Comparison of ENCODE assay signal across 9 cellular contexts in genomic region chr15:80151576-80151975, GRCh38. TPM values are rescaled to one million over a fixed set of nuclear protein-coding genes. Genes with fewer than 3 reads are reported as not detected.
DNase-seq lines count a peak whose midpoint lies in the region; ATAC-seq and TF ChIP-seq lines count a peak whose summit lies in the region.
"Had no signal": no experiment of that assay in that cellular context is flagged by ENCODE, and none has a peak within 500 bp of the region (broad histone marks: within the 10 kb centered on the region; RNA-seq: fewer than 3 reads in every experiment).

No MANE protein-coding gene starts in this region.

- H3K36me3 Mint-ChIP-seq in T-helper 1 cell treated with Interleukin-12 subunit alpha and Interleukin-12 subunit beta and Interleukin-4 antibody, amounts not matched to agents 30 μg/mL and 1 μg/mL, for 36 hours (ENCODE audit: low read depth), result peaks cover 7% of the 10 kb centered on the region

- H2BK15ac ChIP-seq in mesendoderm (replicated peaks; ENCODE audit: low read depth), result no peak overlapping the region

- TF ChIP-seq CTCF in SU-DHL-6 (IDR thresholded peaks at IDR 0.05; ENCODE audit: insufficient read depth, low read length, poor library complexity, severe bottlenecking), result no peak
- TF ChIP-seq CTCF in fibroblast of lung (conservative IDR thresholded peaks at IDR 0.05 in 1 of 2, IDR thresholded peaks at IDR 0.05 in 1 of 2; ENCODE audit: low read depth in 1 of 2, low read length in 2 of 2), result no peak
- TF ChIP-seq CTCF in smooth muscle cell (IDR thresholded peaks at IDR 0.05; ENCODE audit: borderline replicate concordance, insufficient read depth, poor library complexity, severe bottlenecking), result no peak

- no peak overlapping the region for H3K27ac ChIP-seq in SU-DHL-6 (ENCODE audit: low read depth, low read length)
- no peak overlapping the region for H3K27ac ChIP-seq in fibroblast of lung (ENCODE audit: insufficient read depth, low read length)
- H3K27ac ChIP-seq in smooth muscle cell (ENCODE audit: low read depth), result no peak overlapping the region
- H3K27ac ChIP-seq in mesendoderm (ENCODE audit: low read depth, low read length), result no peak overlapping the region

- H3K4ac ChIP-seq in mesendoderm (ENCODE audit: low read depth, low read length), result no peak overlapping the region

- H3K4me2 ChIP-seq in SU-DHL-6 (ENCODE audit: low read depth, low read length, poor library complexity, severe bottlenecking) (peak overlapping the region; percentile 66), fibroblast of lung (ENCODE audit: extremely low read depth, insufficient read depth, low read length) (peak overlapping the region; percentile 79), smooth muscle cell (peak overlapping the region; percentile 83), mesendoderm (ENCODE audit: low read length) (no peak overlapping the region)

- H3K9me2 ChIP-seq in SU-DHL-6 (replicated peaks; ENCODE audit: insufficient read depth, low read length), result no peaks in the 10 kb centered on the region

- peaks cover 16% of the 10 kb centered on the region for H3K27me3 Mint-ChIP-seq in T-helper 1 cell treated with Interleukin-12 subunit alpha and Interleukin-12 subunit beta and Interleukin-4 antibody, amounts not matched to agents 30 μg/mL and 1 μg/mL, for 36 hours (ENCODE audit: low read depth)

- H3K79me2 ChIP-seq in SU-DHL-6 (ENCODE audit: insufficient read depth, low read length), result no peaks in the 10 kb centered on the region
- H3K79me2 ChIP-seq in fibroblast of lung (ENCODE audit: control insufficient read depth, insufficient read depth, low read length), result no peaks in the 10 kb centered on the region
- no peaks in the 10 kb centered on the region for H3K79me2 ChIP-seq in smooth muscle cell (ENCODE audit: low read depth)
- no peaks in the 10 kb centered on the region for H3K79me2 ChIP-seq in mesendoderm (ENCODE audit: control insufficient read depth, insufficient read depth, low read length)

- peak overlapping the region; percentile 70 for H3K4me3 Mint-ChIP-seq in T-helper 1 cell treated with Interleukin-12 subunit alpha and Interleukin-12 subunit beta and Interleukin-4 antibody, amounts not matched to agents 30 μg/mL and 1 μg/mL, for 36 hours

- ATAC-seq in HG03469 (IDR thresholded peaks at IDR 0.05; ENCODE audit: unreplicated experiment), result no peak

- 89% methylated on average over 3 of the region's 3 CpGs for WGBS in smooth muscle cell (ENCODE audit: low lambda C conversion rate)
- WGBS in mesendoderm (ENCODE audit: extremely low coverage, insufficient coverage, low lambda C conversion rate), result no CpG with 5 or more reads among the region's 3 CpGs

- no peak overlapping the region for H2BK5ac ChIP-seq in mesendoderm (ENCODE audit: low read length)

- no peak overlapping the region for H4K5ac ChIP-seq in mesendoderm (ENCODE audit: low read length)

- H2AK5ac ChIP-seq in mesendoderm (ENCODE audit: low read length), result no peak overlapping the region

- peak overlapping the region; percentile 93 for H2AFZ ChIP-seq in SU-DHL-6 (ENCODE audit: low read depth, low read length, severe bottlenecking)
- no peak overlapping the region for H2AFZ ChIP-seq in fibroblast of lung (ENCODE audit: low read length)
- H2AFZ ChIP-seq in smooth muscle cell (ENCODE audit: low read depth), result no peak overlapping the region

- no peak overlapping the region for H2BK120ac ChIP-seq in mesendoderm (ENCODE audit: low read depth, low read length)

- H3K9ac ChIP-seq in SU-DHL-6 (ENCODE audit: low read length), result peak overlapping the region; percentile 45; the same call in 1 of the 2 replicates
- no peak overlapping the region for H3K9ac ChIP-seq in fibroblast of lung (ENCODE audit: insufficient read depth, low read length)
- H3K9ac ChIP-seq in smooth muscle cell (ENCODE audit: low read depth), result no peak overlapping the region
- no peak overlapping the region for H3K9ac ChIP-seq in mesendoderm (ENCODE audit: low read length)

- H3K36me3 ChIP-seq in SU-DHL-6 (ENCODE audit: low read length) (no peaks in the 10 kb centered on the region), fibroblast of lung (ENCODE audit: control insufficient read depth, insufficient read depth, low read length) (no peaks in the 10 kb centered on the region), smooth muscle cell (ENCODE audit: low read depth) (no peaks in the 10 kb centered on the region), mesendoderm (ENCODE audit: control insufficient read depth, insufficient read depth, low read length) (no peaks in the 10 kb centered on the region)

- H3K23ac ChIP-seq in mesendoderm (ENCODE audit: low read length), result no peak overlapping the region

- H4K20me1 ChIP-seq in SU-DHL-6 (ENCODE audit: low read depth, low read length), result no peaks in the 10 kb centered on the region
- H4K20me1 ChIP-seq in fibroblast of lung (ENCODE audit: control insufficient read depth, extremely low read depth, insufficient read depth, low read length), result no peaks in the 10 kb centered on the region
- no peaks in the 10 kb centered on the region for H4K20me1 ChIP-seq in smooth muscle cell (ENCODE audit: low read depth)

- DNase-seq in T-helper 1 cell (no peak), fibroblast of lung (ENCODE audit: low read depth in 2 of 2) (no peak), smooth muscle cell (lab: John Stamatoyannopoulos, UW; ENCODE audit: unreplicated experiment) (no peak), mesendoderm (no peak), NCI-H2171 (lab: John Stamatoyannopoulos, UW) (no peak)

- H3K9me3 ChIP-seq in SU-DHL-6 (ENCODE audit: insufficient read depth, low read length) (no peaks in the 10 kb centered on the region), fibroblast of lung (ENCODE audit: control insufficient read depth, insufficient read depth, low read depth, low read length) (no peaks in the 10 kb centered on the region), smooth muscle cell (replicated peaks; ENCODE audit: low read depth) (no peaks in the 10 kb centered on the region)

- H3K27ac Mint-ChIP-seq in T-helper 1 cell treated with Interleukin-12 subunit alpha and Interleukin-12 subunit beta and Interleukin-4 antibody, amounts not matched to agents 30 μg/mL and 1 μg/mL, for 36 hours, result peak overlapping the region; percentile 61

- H3K4me1 ChIP-seq in fibroblast of lung (ENCODE audit: control insufficient read depth, extremely low read depth, insufficient read depth, low read length) (peaks cover 7% of the 10 kb centered on the region), smooth muscle cell (ENCODE audit: low read depth) (peaks cover 15% of the 10 kb centered on the region), mesendoderm (ENCODE audit: control insufficient read depth, low read depth, low read length) (no peaks in the 10 kb centered on the region)

- no peak overlapping the region for H4K8ac ChIP-seq in mesendoderm (ENCODE audit: low read depth, low read length)

- H3F3A ChIP-seq in SU-DHL-6 (ENCODE audit: insufficient read depth) (0 out of 2 replicates have a peak, but pooled peaks cover 5% of the 10 kb centered on the region), smooth muscle cell (ENCODE audit: low read depth) (peaks cover 13% of the 10 kb centered on the region)

- H3K27me3 ChIP-seq in SU-DHL-6 (ENCODE audit: low read length) (no peaks in the 10 kb centered on the region), fibroblast of lung (ENCODE audit: control insufficient read depth, insufficient read depth, low read length) (no peaks in the 10 kb centered on the region), smooth muscle cell (ENCODE audit: low read depth) (no peaks in the 10 kb centered on the region), mesendoderm (ENCODE audit: insufficient read depth, low read length, poor library complexity) (no peaks in the 10 kb centered on the region)
- H3K27me3 ChIP-seq: dorsolateral prefrontal cortex had no signal

- no peaks in the 10 kb centered on the region for H3K79me1 ChIP-seq in mesendoderm (ENCODE audit: low read length)

- H3K4me1 Mint-ChIP-seq in T-helper 1 cell treated with Interleukin-12 subunit alpha and Interleukin-12 subunit beta and Interleukin-4 antibody, amounts not matched to agents 30 μg/mL and 1 μg/mL, for 36 hours (ENCODE audit: low read depth), result peaks cover 35% of the 10 kb centered on the region

- H3K4me3 ChIP-seq in SU-DHL-6 (ENCODE audit: insufficient read depth, low read length, poor library complexity, severe bottlenecking) (peak overlapping the region; percentile 56), fibroblast of lung (replicated peaks in 1 of 4; ENCODE audit: control extremely low read depth in 1 of 4, insufficient read depth in 1 of 4, low read depth in 3 of 4, low read length in 4 of 4) (no peak overlapping the region), smooth muscle cell (no peak overlapping the region), mesendoderm (ENCODE audit: low read length) (no peak overlapping the region)

- no peaks in the 10 kb centered on the region for H3K9me3 Mint-ChIP-seq in T-helper 1 cell treated with Interleukin-12 subunit alpha and Interleukin-12 subunit beta and Interleukin-4 antibody, amounts not matched to agents 30 μg/mL and 1 μg/mL, for 36 hours

- H3K18ac ChIP-seq in mesendoderm (ENCODE audit: low read length), result no peak overlapping the region

- H3K56ac ChIP-seq in mesendoderm (ENCODE audit: low read length), result no peak overlapping the region

RNA-seq across cellular contexts. Expression of gene FAH, which starts 1.2 kb away (rescaled TPM):
- total RNA-seq in fibroblast of lung (35.4 and 58.6 TPM in 2 replicates), smooth muscle cell (18.3 and 26.8 TPM in 2 replicates)
- polyA plus RNA-seq in fibroblast of lung (24.4 and 45.3 TPM in 2 replicates), smooth muscle cell (36.7 and 43.5 TPM in 2 replicates)
- 40.0 and 80.5 TPM in 2 replicates for polyA plus RNA-seq in fibroblast of lung (2012)
- 72.8 and 154 TPM in 2 replicates for polyA minus RNA-seq in fibroblast of lung (ENCODE audit: low replicate concordance)
- polyA plus RNA-seq in mesendoderm (2013, experiment 1 of 2), result 10.8 TPM
- polyA plus RNA-seq in mesendoderm (2013, experiment 2 of 2), result 10.2 TPM
